ENCODE assay signal across 16 cellular contexts in genomic region chr4:64564126-64564525, GRCh38.
A peak's percentile ranks its signal among the peaks of the same experiment; 100 is the strongest.
DNase-seq lines count a peak whose midpoint lies in the region; ATAC-seq, FAIRE-seq and TF ChIP-seq lines count a peak whose summit lies in the region.
"Had no signal": no experiment of that assay in that cellular context is flagged by ENCODE, and none has a peak within 500 bp of the region (broad histone marks: within the 10 kb centered on the region; RNA-seq: fewer than 3 reads in every experiment).

No MANE protein-coding gene starts in this region.

- no peak overlapping the region for H3K9ac ChIP-seq in endothelial cell of umbilical vein (replicated peaks; ENCODE audit: extremely low read depth, insufficient read depth, low read length)

- H3K4me3 ChIP-seq in breast epithelium: no peak overlapping the region
- H3K4me3 ChIP-seq in RWPE2 (ENCODE audit: severe bottlenecking): no peak overlapping the region
- H3K4me3 ChIP-seq in endothelial cell of umbilical vein (replicated peaks in 1 of 3; ENCODE audit: insufficient read depth in 1 of 3, low read depth in 1 of 3, low read length in 3 of 3): no peak overlapping the region
- H3K4me3 ChIP-seq in right atrium auricular region: no peak overlapping the region
- H3K4me3 ChIP-seq: A549 had no signal

- no peaks in the 10 kb centered on the region for H3K36me3 Mint-ChIP-seq in MCF 10A (ENCODE audit: insufficient read depth, unreplicated experiment)
- H3K36me3 Mint-ChIP-seq: CD4-positive, CD25-positive, alpha-beta regulatory T cell had no signal

- H3K79me2 ChIP-seq in endothelial cell of umbilical vein (ENCODE audit: control insufficient read depth, insufficient read depth, low read length): no peaks in the 10 kb centered on the region

- BruUV-seq in MCF 10A (replicated peaks; lab: Mats Ljungman, UMichigan): no TSS peak
- BruUV-seq in endothelial cell of umbilical vein (replicated peaks; lab: Mats Ljungman, UMichigan): no TSS peak

- no peaks in the 10 kb centered on the region for H3K9me3 Mint-ChIP-seq in MCF 10A (ENCODE audit: unreplicated experiment)

- H2AFZ ChIP-seq in endothelial cell of umbilical vein (ENCODE audit: low read depth, low read length): no peak overlapping the region

- ATAC-seq in RWPE2 (ENCODE audit: low read depth) (0 out of 3 replicates have a peak, but pooled peaks have one; percentile 19), GM21423 (IDR thresholded peaks at IDR 0.05; ENCODE audit: unreplicated experiment) (no peak)
- ATAC-seq: A549 had no signal

- no peak for FAIRE-seq in endothelial cell of umbilical vein (lab: Jason Lieb, UNC)
- FAIRE-seq: A549, D721Med, H54 had no signal

- intact Hi-C loops in MCF 10A (cut with micrococcal nuclease): no loop called here
- intact Hi-C loops in breast epithelium (cut with DNase I; ENCODE audit: low total_unique reads): no loop called here
- intact Hi-C loops in endothelial cell of umbilical vein (cut with micrococcal nuclease): no loop called here

- H3K4me1 ChIP-seq in breast epithelium (no peaks in the 10 kb centered on the region), RWPE2 (ENCODE audit: insufficient read depth, poor library complexity, severe bottlenecking) (no peaks in the 10 kb centered on the region), endothelial cell of umbilical vein (ENCODE audit: control insufficient read depth, extremely low read depth, insufficient read depth, low read length) (no peaks in the 10 kb centered on the region), right atrium auricular region (no peaks in the 10 kb centered on the region)
- H3K4me1 ChIP-seq: A549 had no signal

- dilution Hi-C loops in endothelial cell of umbilical vein (cut with MboI; ENCODE audit: extremely low pct_ligation_motif_present, low sequenced_read_pairs): no loop called here

- no peak overlapping the region for H3K4me3 Mint-ChIP-seq in MCF 10A (ENCODE audit: unreplicated experiment)
- H3K4me3 Mint-ChIP-seq: CD4-positive, CD25-positive, alpha-beta regulatory T cell had no signal

- POLR2A ChIA-PET in MCF 10A (lab: Yijun Ruan, JAX) (interaction anchor here (0.6 to 0.7 kb wide), 3 partner anchors 617 to 1267 kb away, joined by 3 to 4 read pairs (median 3); no protein-coding TSS in a partner anchor), endothelial cell of umbilical vein (lab: Charles Lee) (no interaction called here)

- H3K27ac ChIP-seq in breast epithelium (no peak overlapping the region), RWPE2 (ENCODE audit: poor library complexity, severe bottlenecking) (no peak overlapping the region), endothelial cell of umbilical vein (ENCODE audit: insufficient read depth, low read depth, low read length) (no peak overlapping the region), right atrium auricular region (no peak overlapping the region)
- H3K27ac ChIP-seq: A549 had no signal

- no peaks in the 10 kb centered on the region for H4K20me1 ChIP-seq in endothelial cell of umbilical vein (replicated peaks; ENCODE audit: control insufficient read depth, extremely low read depth, insufficient read depth, low read length)

- H3K4me2 ChIP-seq in endothelial cell of umbilical vein (ENCODE audit: insufficient read depth, low read length): no peak overlapping the region

- H3K27ac Mint-ChIP-seq in MCF 10A (ENCODE audit: low read depth, unreplicated experiment): no peak overlapping the region
- H3K27ac Mint-ChIP-seq: CD4-positive, CD25-positive, alpha-beta regulatory T cell had no signal

- H3K27me3 ChIP-seq in breast epithelium (no peaks in the 10 kb centered on the region), RWPE2 (ENCODE audit: insufficient read depth, poor library complexity, severe bottlenecking) (no peaks in the 10 kb centered on the region), endothelial cell of umbilical vein (ENCODE audit: control insufficient read depth in 2 of 2, insufficient read depth in 2 of 2, low read length in 2 of 2) (no peaks in the 10 kb centered on the region), right atrium auricular region (no peaks in the 10 kb centered on the region)

- CTCF ChIA-PET in MCF 10A (lab: Yijun Ruan, JAX): interaction anchor here (1.0 to 1.5 kb wide), 4 partner anchors 20 to 1267 kb away, joined by 3 to 4 read pairs (median 4); no protein-coding TSS in a partner anchor
- CTCF ChIA-PET in endothelial cell of umbilical vein (lab: Charles Lee): no interaction called here

- H3K4me1 Mint-ChIP-seq in MCF 10A (ENCODE audit: insufficient read depth, unreplicated experiment): peaks cover 20% of the 10 kb centered on the region
- H3K4me1 Mint-ChIP-seq: CD4-positive, CD25-positive, alpha-beta regulatory T cell had no signal

- H3K9me1 ChIP-seq in endothelial cell of umbilical vein (replicated peaks; ENCODE audit: control insufficient read depth, extremely low read depth, insufficient read depth, low read length): no peaks in the 10 kb centered on the region

- peak; percentile 17 for DNase-seq in MCF 10A (ENCODE audit: unreplicated experiment)
- no peak for DNase-seq in breast epithelium (ENCODE audit: low spot score in 2 of 2)
- no peak for DNase-seq in RWPE2 (ENCODE audit: low spot score)
- peak; percentile 31 for DNase-seq in endothelial cell of umbilical vein (ENCODE audit: low read depth, low spot score)
- DNase-seq in SHP77 (lab: John Stamatoyannopoulos, UW): no peak
- no peak for DNase-seq in stimulated activated CD4-positive, alpha-beta T cell treated with anti-CD3 and anti-CD28 coated beads, Interleukin-4, amount 100 ng/mL, for 24 hours
- no peak for DNase-seq in right atrium auricular region (ENCODE audit: low spot score)
- DNase-seq: CD4-positive, CD25-positive, alpha-beta regulatory T cell; Karpas-422; NCI-H1417 treated with DMSO at 0.1 percent for 48 hours; NCI-H2029 treated with DMSO at 0.1 percent for 48 hours; NCI-H510A had no signal

- TF ChIP-seq POLR2A in breast epithelium (IDR thresholded peaks at IDR 0.05): no peak
- no peak for TF ChIP-seq POLR2A in endothelial cell of umbilical vein (IDR thresholded peaks at IDR 0.05; ENCODE audit: low read depth, low read length)

- no peaks in the 10 kb centered on the region for H3K27me3 Mint-ChIP-seq in MCF 10A (ENCODE audit: insufficient read depth, unreplicated experiment)
- H3K27me3 Mint-ChIP-seq: CD4-positive, CD25-positive, alpha-beta regulatory T cell had no signal

- H3K9me3 ChIP-seq in breast epithelium (no peaks in the 10 kb centered on the region), RWPE2 (ENCODE audit: severe bottlenecking) (no peaks in the 10 kb centered on the region), endothelial cell of umbilical vein (replicated peaks; ENCODE audit: control insufficient read depth, insufficient read depth, low read length) (no peaks in the 10 kb centered on the region), right atrium auricular region (no peaks in the 10 kb centered on the region)
- H3K9me3 ChIP-seq: A549 had no signal

- H3K36me3 ChIP-seq in breast epithelium (no peaks in the 10 kb centered on the region), RWPE2 (ENCODE audit: low read depth) (no peaks in the 10 kb centered on the region), endothelial cell of umbilical vein (ENCODE audit: control insufficient read depth in 2 of 2, extremely low read depth in 1 of 2, insufficient read depth in 2 of 2, low read length in 2 of 2) (no peaks in the 10 kb centered on the region), right atrium auricular region (no peaks in the 10 kb centered on the region)

- TF ChIP-seq CTCF in MCF 10A (IDR thresholded peaks at IDR 0.05; ENCODE audit: unreplicated experiment): no peak
- TF ChIP-seq CTCF in breast epithelium (IDR thresholded peaks at IDR 0.05): no peak
- TF ChIP-seq CTCF in RWPE2 (IDR thresholded peaks at IDR 0.05; ENCODE audit: poor library complexity, severe bottlenecking): no peak
- no peak for TF ChIP-seq CTCF in endothelial cell of umbilical vein (IDR thresholded peaks at IDR 0.05; ENCODE audit: extremely low read depth in 1 of 2, insufficient read depth in 1 of 2, low read depth in 1 of 2, low read length in 2 of 2)
- TF ChIP-seq CTCF in right atrium auricular region (IDR thresholded peaks at IDR 0.05): no peak

TF ChIP-seq in endothelial cell of umbilical vein, 7 proteins besides CTCF, POLR2A, EP300 and RAD21:
- TF ChIP-seq JUN (IDR thresholded peaks at IDR 0.05; ENCODE audit: borderline replicate concordance, insufficient read depth, insufficient read length, low read depth): no peak
- TF ChIP-seq FOS (IDR thresholded peaks at IDR 0.05; ENCODE audit: borderline replicate concordance, insufficient read depth, low read length): no peak
- TF ChIP-seq GATA2 (IDR thresholded peaks at IDR 0.05; ENCODE audit: insufficient read depth, insufficient read length, low read depth, low read length): no peak
- no peak for TF ChIP-seq POLR2AphosphoS5 (IDR thresholded peaks at IDR 0.05; ENCODE audit: insufficient read depth, low read depth, low read length)
- TF ChIP-seq EZH2 (IDR thresholded peaks at IDR 0.05; ENCODE audit: borderline replicate concordance, low read depth, low read length, severe bottlenecking): no peak
- no peak for TF ChIP-seq MAX (IDR thresholded peaks at IDR 0.05; ENCODE audit: insufficient read depth, insufficient read length)
- no peak for TF ChIP-seq MYC (IDR thresholded peaks at IDR 0.05; ENCODE audit: low read depth, low read length)

Comparison
In these comparisons a context has a peak if more than half of its experiments do, and no peak if none do; other contexts are left out.
1. DNase-seq: peak in MCF 10A (single experiment) and endothelial cell of umbilical vein (single experiment); none in breast epithelium (0 of 2), RWPE2 (single experiment), SHP77 (0 of 2), stimulated activated CD4-positive, alpha-beta T cell treated with anti-CD3 and anti-CD28 coated beads, Interleukin-4, amount 100 ng/mL, for 24 hours (single experiment) and right atrium auricular region (single experiment).